26 cellular contexts compared by ENCODE assay signal in the genomic region with DNA sequence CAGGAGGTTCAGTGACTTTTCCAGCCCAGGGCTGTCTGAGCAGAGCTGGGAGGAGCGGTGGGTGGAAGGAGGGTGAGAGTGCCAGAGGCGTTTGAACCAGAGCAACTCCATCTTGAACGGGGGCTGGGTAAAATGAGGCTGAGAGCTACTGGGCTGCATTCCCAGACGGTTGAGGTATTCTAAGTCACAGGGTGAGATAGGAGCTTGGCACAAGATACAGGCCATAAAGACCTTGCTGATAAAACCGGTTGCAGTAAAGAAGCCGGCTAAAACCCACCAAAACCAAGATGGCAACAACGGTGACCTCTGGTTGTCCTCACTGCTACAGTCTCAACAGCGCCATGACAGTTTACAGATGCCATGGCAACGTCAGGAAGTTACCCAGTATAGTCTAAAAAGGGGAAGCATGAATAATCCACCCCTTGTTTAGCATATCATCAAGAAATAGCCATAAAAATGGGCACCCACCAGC.
DNase-seq lines count a peak whose midpoint lies in the region; ATAC-seq, FAIRE-seq and TF ChIP-seq lines count a peak whose summit lies in the region.
"Had no signal": no experiment of that assay in that cellular context is flagged by ENCODE, and none has a peak within 500 bp of the region (broad histone marks: within the 10 kb centered on the region; RNA-seq: fewer than 3 reads in every experiment).

No MANE protein-coding gene starts in this region.

- H2BK15ac ChIP-seq in IMR-90 (ENCODE audit: low read depth, low read length) = no peak overlapping the region

- dilution Hi-C loops in IMR-90 (cut with HindIII; ENCODE audit: low sequenced_read_pairs, unreplicated experiment) = no loop called here

- H3K23ac ChIP-seq in IMR-90 (ENCODE audit: low read depth, low read length) = no peak overlapping the region

- H2AFZ ChIP-seq in IMR-90 (replicated peaks; ENCODE audit: low read length, poor library complexity) = no peak overlapping the region

- H3K36me3 Mint-ChIP-seq in activated T-cell treated with anti-CD3 and anti-CD28 coated beads, Interleukin-2, amount 50 U/mL, for 72 hours (ENCODE audit: insufficient read depth in 2 of 2) = no peaks in the 10 kb centered on the region
- H3K36me3 Mint-ChIP-seq: activated naive CD8-positive, alpha-beta T cell treated with anti-CD3 and anti-CD28 coated beads for 36 hours; brain; CD8-positive, alpha-beta memory T cell had no signal

- H3K56ac ChIP-seq in IMR-90 (ENCODE audit: extremely low read depth, insufficient read depth, low read length) = no peak overlapping the region

- in situ Hi-C loops in IMR-90 (cut with MboI; ENCODE audit: low sequenced_read_pairs) = no loop called here

- H2AK5ac ChIP-seq in IMR-90 (ENCODE audit: low read depth, low read length) = peak overlapping the region; percentile 68; the same call in 1 of the 2 replicates

- no peaks in the 10 kb centered on the region for H3K9me3 ChIP-seq in IMR-90 (ENCODE audit: control insufficient read depth, insufficient read depth, low read length)
- no peaks in the 10 kb centered on the region for H3K9me3 ChIP-seq in kidney (ENCODE audit: control insufficient read depth in 1 of 2, low read length in 2 of 2)

- no peaks in the 10 kb centered on the region; the same call in 1 of the 2 replicates for H3K36me3 ChIP-seq in IMR-90 (ENCODE audit: control insufficient read depth, insufficient read depth, low read length)
- H3K36me3 ChIP-seq in kidney (ENCODE audit: control insufficient read depth in 1 of 2, insufficient read depth in 2 of 2, low read length in 2 of 2) = no peaks in the 10 kb centered on the region

- H3K4me3 ChIP-seq in IMR-90 (ENCODE audit: insufficient read depth, low read depth, low read length) (no peak overlapping the region), kidney (ENCODE audit: low read length in 2 of 2) (no peak overlapping the region)
- H3K4me3 ChIP-seq: coronary artery had no signal

- BruUV-seq in IMR-90 (replicated peaks; lab: Mats Ljungman, UMichigan) = no TSS peak

- no peaks in the 10 kb centered on the region for H4K20me1 ChIP-seq in IMR-90 (ENCODE audit: insufficient read depth, low read length)

- peaks cover 37% of the 10 kb centered on the region for H3K9me1 ChIP-seq in IMR-90 (ENCODE audit: insufficient read depth, low read length)

- intact Hi-C loops in IMR-90 (cut with micrococcal nuclease) (no loop called here), kidney (cut with DNase I) (no loop called here)

- H3K27me3 Mint-ChIP-seq in activated T-cell treated with anti-CD3 and anti-CD28 coated beads, Interleukin-2, amount 50 U/mL, for 72 hours (ENCODE audit: low read depth) = peaks cover 10% of the 10 kb centered on the region
- H3K27me3 Mint-ChIP-seq: brain had no signal

- POLR2A ChIA-PET in IMR-90 (lab: Charles Lee; ENCODE audit: unreplicated experiment) = no interaction called here

- no peak overlapping the region for H3K4me2 ChIP-seq in IMR-90 (ENCODE audit: low read depth, low read length)

- TF ChIP-seq POLR2A in IMR-90 (IDR thresholded peaks at IDR 0.05; ENCODE audit: low read depth, low read length) = no peak

- peaks cover 42 to 68% of the 10 kb centered on the region in 2 experiments for H3K79me1 ChIP-seq in IMR-90 (ENCODE audit: low read depth in 1 of 2, low read length in 2 of 2)

- peaks cover 5% of the 10 kb centered on the region for H3K4me1 Mint-ChIP-seq in activated T-cell treated with anti-CD3 and anti-CD28 coated beads, Interleukin-2, amount 50 U/mL, for 72 hours (ENCODE audit: low read depth)
- H3K4me1 Mint-ChIP-seq: CD8-positive, alpha-beta memory T cell had no signal

- no peak overlapping the region for H3K4me3 Mint-ChIP-seq in activated T-cell treated with anti-CD3 and anti-CD28 coated beads, Interleukin-2, amount 50 U/mL, for 72 hours
- H3K4me3 Mint-ChIP-seq: activated CD8-positive, alpha-beta T cell treated with anti-CD3 and anti-CD28 coated beads for 36 hours; activated naive CD8-positive, alpha-beta T cell treated with anti-CD3 and anti-CD28 coated beads for 36 hours; brain; CD8-positive, alpha-beta memory T cell; H9 had no signal

- H3K14ac ChIP-seq in IMR-90 (replicated peaks; ENCODE audit: low read depth, low read length) = no peak overlapping the region; the same call in 1 of the 2 replicates

- H4K91ac ChIP-seq in IMR-90 (ENCODE audit: insufficient read depth, low read depth, low read length) = no peak overlapping the region

- 0 out of 2 replicates have a peak overlapping the region, but pooled peaks have one; percentile 8 for H2BK120ac ChIP-seq in IMR-90 (ENCODE audit: low read depth, low read length)

- H3K9me3 Mint-ChIP-seq in activated T-cell treated with anti-CD3 and anti-CD28 coated beads, Interleukin-2, amount 50 U/mL, for 72 hours = no peaks in the 10 kb centered on the region
- H3K9me3 Mint-ChIP-seq: activated CD8-positive, alpha-beta T cell treated with anti-CD3 and anti-CD28 coated beads for 36 hours; activated naive CD8-positive, alpha-beta T cell treated with anti-CD3 and anti-CD28 coated beads for 36 hours; brain; CD8-positive, alpha-beta memory T cell; H9 had no signal

- H4K5ac ChIP-seq in IMR-90 (ENCODE audit: low read depth, low read length) = no peak overlapping the region

- FAIRE-seq in kidney (lab: Jason Lieb, UNC) = no peak
- FAIRE-seq: GM19239 had no signal

- WGBS in IMR-90 (ENCODE audit: extremely low coverage in 2 of 2, insufficient read length in 1 of 2), 2 experiments = 82% methylated on average over 5 of the region's 9 CpGs; no CpG with 5 or more reads in 1 of the 2 experiments

- no peak overlapping the region for H2AK9ac ChIP-seq in IMR-90 (replicated peaks; ENCODE audit: low read depth, low read length, poor library complexity)

- H3K9ac ChIP-seq in IMR-90 (ENCODE audit: low read depth, low read length) = no peak overlapping the region
- no peak overlapping the region for H3K9ac ChIP-seq in kidney (ENCODE audit: low read length in 2 of 2)

- ATAC-seq in IMR-90 (ENCODE audit: low read depth) = no peak
- ATAC-seq in activated T-cell treated with anti-CD3 and anti-CD28 coated beads, Interleukin-2, amount 50 U/mL, for 72 hours (replicated peaks in 1 of 2) = no peak
- no peak for ATAC-seq in HG02642 (IDR thresholded peaks at IDR 0.05; ENCODE audit: poor library complexity, unreplicated experiment)
- ATAC-seq: activated CD8-positive, alpha-beta T cell treated with anti-CD3 and anti-CD28 coated beads for 36 hours; foreskin keratinocyte; stimulated activated naive CD8-positive, alpha-beta T cell treated with anti-CD3 and anti-CD28 coated beads, Interleukin-15, Interleukin-2, amounts not matched to agents 100 U/mL and 50 U/mL, for 24 hours had no signal

- H3K27ac ChIP-seq in IMR-90 (ENCODE audit: insufficient read depth, low read length) = no peak overlapping the region
- no peak overlapping the region for H3K27ac ChIP-seq in kidney (ENCODE audit: low read depth in 2 of 2, low read length in 2 of 2)
- H3K27ac ChIP-seq: coronary artery, foreskin keratinocyte, HL-60 had no signal

- no peak for TF ChIP-seq RAD21 in IMR-90 (IDR thresholded peaks at IDR 0.05; ENCODE audit: low read length)

- DNase-seq in AML-193 (lab: John Stamatoyannopoulos, UW) = peak; percentile 5 to 10
- no peak for DNase-seq in IMR-90
- DNase-seq in RPMI8226 = peak; percentile 77
- DNase-seq in kidney = peak; percentile 59
- DNase-seq in NCI-H510A (lab: John Stamatoyannopoulos, UW) = no peak
- no peak for DNase-seq in DMS 273 treated with DMSO at 0.1 percent for 48 hours (lab: John Stamatoyannopoulos, UW)
- no peak for DNase-seq in activated T-cell treated with anti-CD3 and anti-CD28 coated beads, Interleukin-2, amount 50 U/mL, for 72 hours
- DNase-seq: ACHN; activated CD8-positive, alpha-beta T cell treated with anti-CD3 and anti-CD28 coated beads for 36 hours; activated naive CD8-positive, alpha-beta T cell treated with anti-CD3 and anti-CD28 coated beads for 36 hours; activated T-cell treated with anti-CD3 and anti-CD28 coated beads, Interleukin-2, amount 50 U/mL, for 48 hours; CD8-positive, alpha-beta memory T cell; foreskin keratinocyte; KG1; left colon; NCI-H774; stimulated activated CD4-positive, alpha-beta T cell treated with anti-CD3 and anti-CD28 coated beads, Interleukin-15, amount 100 ng/mL, for 24 hours; stimulated activated naive CD8-positive, alpha-beta T cell treated with anti-CD3 and anti-CD28 coated beads, Interleukin-15, Interleukin-2, amounts not matched to agents 100 U/mL and 50 U/mL, for 24 hours; SW 1271; trophoblast cell had no signal

- H3K27me3 ChIP-seq in IMR-90 (ENCODE audit: control insufficient read depth, insufficient read depth, low read length) = no peaks in the 10 kb centered on the region
- H3K27me3 ChIP-seq: foreskin keratinocyte had no signal

- H3K4me1 ChIP-seq in IMR-90 (ENCODE audit: control insufficient read depth, insufficient read depth, low read length) (peaks cover 20% of the 10 kb centered on the region), kidney (ENCODE audit: control insufficient read depth in 1 of 2, insufficient read depth in 1 of 2, low read depth in 1 of 2, low read length in 2 of 2) (peaks cover 29 to 41% of the 10 kb centered on the region in 2 donors)

- TF ChIP-seq CTCF in IMR-90 (conservative IDR thresholded peaks at IDR 0.05; ENCODE audit: low read depth, low read length) = no peak
- TF ChIP-seq CTCF in kidney (IDR thresholded peaks at IDR 0.05; ENCODE audit: borderline replicate concordance, extremely low read depth, insufficient read depth) = no peak

- no peak overlapping the region for H3K27ac Mint-ChIP-seq in activated T-cell treated with anti-CD3 and anti-CD28 coated beads, Interleukin-2, amount 50 U/mL, for 72 hours
- H3K27ac Mint-ChIP-seq: activated CD8-positive, alpha-beta T cell treated with anti-CD3 and anti-CD28 coated beads for 36 hours; activated naive CD8-positive, alpha-beta T cell treated with anti-CD3 and anti-CD28 coated beads for 36 hours had no signal

- peak overlapping the region; percentile 29; the same call in 1 of the 2 replicates for H3K4ac ChIP-seq in IMR-90 (ENCODE audit: low read depth, low read length)

- no peak overlapping the region for H2BK5ac ChIP-seq in IMR-90 (ENCODE audit: low read depth, low read length, poor library complexity, severe bottlenecking)

- H4K8ac ChIP-seq in IMR-90 (ENCODE audit: low read depth in 2 of 2, low read length in 2 of 2) = peak overlapping the region in 1 of 2 experiments; percentile 1; a peak in 1 of 4 replicates

- CTCF ChIA-PET in IMR-90 (lab: Yijun Ruan, JAX) = no interaction called here

- H3K18ac ChIP-seq in IMR-90 (ENCODE audit: low read depth, low read length) = no peak overlapping the region

- H2BK20ac ChIP-seq in IMR-90 (ENCODE audit: low read depth, low read length) = no peak overlapping the region; the same call in 1 of the 2 replicates

TF ChIP-seq in IMR-90, 13 proteins besides CTCF, POLR2A, EP300 and RAD21 (continues in another document):
- TF ChIP-seq, protein P1, sequence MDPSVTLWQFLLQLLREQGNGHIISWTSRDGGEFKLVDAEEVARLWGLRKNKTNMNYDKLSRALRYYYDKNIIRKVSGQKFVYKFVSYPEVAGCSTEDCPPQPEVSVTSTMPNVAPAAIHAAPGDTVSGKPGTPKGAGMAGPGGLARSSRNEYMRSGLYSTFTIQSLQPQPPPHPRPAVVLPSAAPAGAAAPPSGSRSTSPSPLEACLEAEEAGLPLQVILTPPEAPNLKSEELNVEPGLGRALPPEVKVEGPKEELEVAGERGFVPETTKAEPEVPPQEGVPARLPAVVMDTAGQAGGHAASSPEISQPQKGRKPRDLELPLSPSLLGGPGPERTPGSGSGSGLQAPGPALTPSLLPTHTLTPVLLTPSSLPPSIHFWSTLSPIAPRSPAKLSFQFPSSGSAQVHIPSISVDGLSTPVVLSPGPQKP (IDR thresholded peaks at IDR 0.05; ENCODE audit: borderline replicate concordance, low read depth, low read length) = no peak

Comparison
In these comparisons a context has a peak if more than half of its experiments do, and no peak if none do; other contexts are left out.
1. DNase-seq: peak in AML-193 (2 of 2), RPMI8226 (single experiment) and kidney (single experiment); none in IMR-90 (single experiment), NCI-H510A (single experiment), DMS 273 treated with DMSO at 0.1 percent for 48 hours (single experiment) and activated T-cell treated with anti-CD3 and anti-CD28 coated beads, Interleukin-2, amount 50 U/mL, for 72 hours (0 of 2).